Comparison of ENCODE assay signal across 1 cellular context in the genomic region with DNA sequence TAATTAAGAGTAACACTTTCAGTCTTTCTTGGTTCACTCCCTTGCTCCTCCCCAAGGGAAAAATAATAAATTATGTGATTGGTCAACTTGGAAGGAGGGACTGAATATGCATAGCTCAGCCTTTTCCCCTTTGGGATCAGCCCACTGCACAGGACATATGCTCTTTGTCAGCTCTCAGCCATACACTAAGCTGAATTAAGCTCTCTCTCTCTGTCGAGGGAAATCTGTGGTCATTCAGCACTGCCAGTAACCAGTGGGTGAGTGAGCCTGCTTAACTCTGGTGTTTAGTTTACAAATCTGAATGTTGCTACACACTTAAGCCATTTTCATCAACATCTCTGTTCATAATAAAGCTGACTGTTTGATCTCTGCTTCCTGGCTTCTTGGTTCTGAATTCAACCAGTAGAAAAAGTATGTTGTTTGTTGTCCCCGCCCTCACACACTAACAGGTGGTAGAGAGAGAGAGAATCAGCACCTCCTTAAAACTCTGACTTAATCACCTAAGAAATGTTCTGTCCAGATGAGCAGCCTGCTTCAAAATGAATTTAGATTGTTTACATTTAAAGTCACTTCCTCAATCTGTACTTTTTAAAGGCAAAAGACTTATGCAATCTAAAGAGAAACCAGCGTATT.
TF ChIP-seq lines count a peak whose summit lies in the region.

No MANE protein-coding gene starts in this region.

TF ChIP-seq in SK-N-SH, 30 proteins besides CTCF, POLR2A, EP300 and RAD21:
- TF ChIP-seq FOSL2 (IDR thresholded peaks at IDR 0.05; ENCODE audit: borderline replicate concordance, low read depth) = no peak
- TF ChIP-seq RXRA (IDR thresholded peaks at IDR 0.05; ENCODE audit: borderline replicate concordance, low read depth) = no peak
- no peak for TF ChIP-seq ELF1 (IDR thresholded peaks at IDR 0.05)
- TF ChIP-seq TEAD4 (IDR thresholded peaks at IDR 0.05; ENCODE audit: borderline replicate concordance, insufficient read depth) = no peak
- no peak for TF ChIP-seq POLR2AphosphoS5 (IDR thresholded peaks at IDR 0.05; ENCODE audit: low read depth, low read length)
- TF ChIP-seq TCF12 (IDR thresholded peaks at IDR 0.05) = no peak
- TF ChIP-seq SMC3 (IDR thresholded peaks at IDR 0.05; ENCODE audit: low read depth, low read length) = no peak
- no peak for TF ChIP-seq USF2 (IDR thresholded peaks at IDR 0.05; ENCODE audit: borderline replicate concordance, low read depth, low read length)
- no peak for TF ChIP-seq TAF1 (IDR thresholded peaks at IDR 0.05; ENCODE audit: borderline replicate concordance, low read depth, low read length)
- TF ChIP-seq SIN3A (IDR thresholded peaks at IDR 0.05; ENCODE audit: borderline replicate concordance, low read depth, low read length) = no peak
